8 cellular contexts compared by ENCODE assay signal in the genomic region with DNA sequence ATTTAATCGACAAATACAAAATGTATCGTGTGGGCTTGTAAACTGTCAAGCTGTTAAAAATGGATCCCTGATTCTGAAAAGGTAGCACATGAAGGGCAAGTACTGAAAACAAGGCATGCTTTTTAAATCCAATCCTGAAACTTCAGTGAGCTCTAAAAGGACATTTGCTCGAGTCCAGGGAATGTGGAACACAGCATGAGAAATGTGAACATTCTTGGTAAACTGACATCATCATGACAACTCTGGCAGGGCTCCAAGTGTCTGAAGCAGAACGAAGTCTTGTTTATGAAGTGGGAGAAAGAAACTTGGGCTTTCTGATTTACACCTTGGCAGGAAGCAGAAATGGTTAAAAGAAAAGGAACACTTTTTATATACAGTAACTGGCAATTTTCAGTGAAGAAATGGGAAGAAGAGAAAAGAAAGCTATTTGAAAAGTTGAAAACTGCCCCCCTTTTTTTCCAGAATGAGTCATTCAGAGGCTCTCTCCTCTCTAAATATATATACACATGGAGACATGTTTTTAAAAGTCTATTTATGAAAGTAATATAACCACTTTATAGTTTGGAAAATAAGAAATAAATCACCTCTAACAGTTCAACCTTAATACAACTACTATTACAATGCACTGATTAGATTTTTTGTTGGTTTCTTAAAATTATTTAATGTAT.
DNase-seq lines count a peak whose midpoint lies in the region; ATAC-seq and TF ChIP-seq lines count a peak whose summit lies in the region.

No MANE protein-coding gene starts in this region.

- no peak for TF ChIP-seq CTCF in mesothelial cell of epicardium (IDR thresholded peaks at IDR 0.05; ENCODE audit: unreplicated experiment)
- TF ChIP-seq CTCF in spleen (IDR thresholded peaks at IDR 0.05 in 8 of 11, conservative IDR thresholded peaks at IDR 0.05 in 3 of 11), result no peak

- ATAC-seq in HG03457 (IDR thresholded peaks at IDR 0.05; ENCODE audit: unreplicated experiment) (no peak), HG02840 (IDR thresholded peaks at IDR 0.05; ENCODE audit: low FRiP score, unreplicated experiment) (no peak), GM21423 (IDR thresholded peaks at IDR 0.05; ENCODE audit: unreplicated experiment) (no peak)

- peak overlapping the region; percentile 67 for H3K4me3 ChIP-seq in ACC112 (ENCODE audit: low read depth, low read length)
- H3K4me3 ChIP-seq in spleen, result no peak overlapping the region

- WGBS in spleen, 5 donors, result 45 to 52% (median 49%) methylated on average over 4 of the region's 4 CpGs

- intact Hi-C loops in spleen (cut with DNase I; ENCODE audit: low total_unique reads), result no loop called here

- peaks cover 58% of the 10 kb centered on the region for H3K4me1 Mint-ChIP-seq in mesothelial cell of epicardium

- DNase-seq in NCI-H1048 (lab: John Stamatoyannopoulos, UW), result peak; percentile 3
- DNase-seq in dermis microvascular lymphatic vessel endothelial cell (ENCODE audit: low read depth in 2 of 2), result peak; percentile 26 to 92
- DNase-seq in mesothelial cell of epicardium (ENCODE audit: low spot score in 2 of 2, unreplicated experiment in 2 of 2), result peak; percentile 57 to 81
- DNase-seq in spleen, result no peak

- TF ChIP-seq POLR2A in spleen (IDR thresholded peaks at IDR 0.05), result no peak

- peak overlapping the region; percentile 94 for H3K27ac Mint-ChIP-seq in mesothelial cell of epicardium

- H3K36me3 ChIP-seq in ACC112 (ENCODE audit: insufficient read depth, low read length) (no peaks in the 10 kb centered on the region), spleen (no peaks in the 10 kb centered on the region)

- H3K9me3 ChIP-seq in spleen, result no peaks in the 10 kb centered on the region

- H3K4me1 ChIP-seq in ACC112 (ENCODE audit: control insufficient read depth, insufficient read depth, low read length, unreplicated experiment) (peaks cover 37% of the 10 kb centered on the region), spleen (no peaks in the 10 kb centered on the region)

- H3K4me3 Mint-ChIP-seq in mesothelial cell of epicardium, result peak overlapping the region; percentile 2

- peak overlapping the region; percentile 93 for H3K27ac ChIP-seq in ACC112 (ENCODE audit: low read depth, low read length)
- peak overlapping the region in 3 of 8 donors; percentile 5 to 38 (median 12) for H3K27ac ChIP-seq in spleen

- no peaks in the 10 kb centered on the region for H3K9me3 Mint-ChIP-seq in mesothelial cell of epicardium

- H3K27me3 Mint-ChIP-seq in mesothelial cell of epicardium (ENCODE audit: low read depth), result no peaks in the 10 kb centered on the region

- no peaks in the 10 kb centered on the region for H3K36me3 Mint-ChIP-seq in mesothelial cell of epicardium

- H3K27me3 ChIP-seq in ACC112 (ENCODE audit: insufficient read depth, low read length) (no peaks in the 10 kb centered on the region), spleen (replicated peaks in 1 of 7) (no peaks in the 10 kb centered on the region)

- H2AFZ ChIP-seq in ACC112 (ENCODE audit: low read length, unreplicated experiment), result peak overlapping the region; percentile 70

- H3K79me2 ChIP-seq in ACC112 (ENCODE audit: control insufficient read depth, insufficient read depth, low read length, unreplicated experiment), result peaks cover 8% of the 10 kb centered on the region
